In genomic region chr19:17553256-17553655, GRCh38 we compare ENCODE assay signal across 9 cellular contexts. TPM values are rescaled to one million over a fixed set of nuclear protein-coding genes. Genes with fewer than 3 reads are reported as not detected.
A peak's percentile ranks its signal among the peaks of the same experiment; 100 is the strongest.
DNase-seq lines count a peak whose midpoint lies in the region; ATAC-seq and TF ChIP-seq lines count a peak whose summit lies in the region.
"Had no signal": no experiment of that assay in that cellular context is flagged by ENCODE, and none has a peak within 500 bp of the region (broad histone marks: within the 10 kb centered on the region; RNA-seq: fewer than 3 reads in every experiment).

No MANE protein-coding gene starts in this region.

- H3K4me3 ChIP-seq in BE2C (ENCODE audit: low read depth, low read length) (no peak overlapping the region), body of pancreas (no peak overlapping the region), lower leg skin (ENCODE audit: low read depth, poor library complexity, severe bottlenecking) (no peak overlapping the region)
- H3K4me3 ChIP-seq: GM12878 had no signal

- WGBS in body of pancreas, 2 donors: 56 to 57% methylated on average over 7 of the region's 7 CpGs
- 8 to 13% methylated on average over 7 of the region's 7 CpGs for WGBS in lower leg skin, 2 donors

- no peaks in the 10 kb centered on the region for H3K27me3 Mint-ChIP-seq in effector memory CD8-positive, alpha-beta T cell
- H3K27me3 Mint-ChIP-seq in activated T-cell treated with anti-CD3 and anti-CD28 coated beads, Interleukin-2, amount 50 U/mL, for 24 hours: no peaks in the 10 kb centered on the region

- peak overlapping the region in 2 of 4 donors; percentile 1 to 17 for H3K27ac ChIP-seq in body of pancreas

- TF ChIP-seq CTCF in BE2C (IDR thresholded peaks at IDR 0.05; ENCODE audit: low read depth, low read length) (no peak), body of pancreas (IDR thresholded peaks at IDR 0.05) (no peak), lower leg skin (IDR thresholded peaks at IDR 0.05) (no peak)

- H3K9me3 Mint-ChIP-seq in effector memory CD8-positive, alpha-beta T cell: no peaks in the 10 kb centered on the region
- H3K9me3 Mint-ChIP-seq in activated T-cell treated with anti-CD3 and anti-CD28 coated beads, Interleukin-2, amount 50 U/mL, for 24 hours: no peaks in the 10 kb centered on the region

- no peak overlapping the region for H3K4me3 Mint-ChIP-seq in effector memory CD8-positive, alpha-beta T cell
- H3K4me3 Mint-ChIP-seq in activated T-cell treated with anti-CD3 and anti-CD28 coated beads, Interleukin-2, amount 50 U/mL, for 24 hours: no peak overlapping the region

- intact Hi-C loops in body of pancreas (cut with DNase I): no loop called here
- intact Hi-C loops in lower leg skin (cut with DNase I; ENCODE audit: low total_unique reads): no loop called here

- DNase-seq in BE2C (peak; percentile 54), NCI-H1092 treated with DMSO at 0.1 percent for 48 hours (lab: John Stamatoyannopoulos, UW) (peak; percentile 70), body of pancreas (peak in 3 of 4 donors; percentile 38 to 57 (median 48)), lower leg skin (ENCODE audit: low spot score in 2 of 2) (peak; percentile 86 to 93), NAMALWA (ENCODE audit: low spot score) (no peak)
- DNase-seq in effector memory CD8-positive, alpha-beta T cell: no peak
- no peak for DNase-seq in activated T-cell treated with anti-CD3 and anti-CD28 coated beads, Interleukin-2, amount 50 U/mL, for 24 hours

- H3K36me3 ChIP-seq in BE2C: no peaks in the 10 kb centered on the region; the same call in 1 of the 2 replicates
- H3K36me3 ChIP-seq in body of pancreas (replicated peaks in 1 of 2; ENCODE audit: insufficient read depth in 1 of 2, low read depth in 2 of 2): no peaks in the 10 kb centered on the region

- peak overlapping the region in 1 of 2 donors; percentile 58 for H3K27ac Mint-ChIP-seq in effector memory CD8-positive, alpha-beta T cell
- no peak overlapping the region for H3K27ac Mint-ChIP-seq in activated T-cell treated with anti-CD3 and anti-CD28 coated beads, Interleukin-2, amount 50 U/mL, for 24 hours

- no peak for ATAC-seq in body of pancreas
- ATAC-seq in effector memory CD8-positive, alpha-beta T cell (replicated peaks): no peak
- no peak for ATAC-seq in GM18505 (IDR thresholded peaks at IDR 0.05; ENCODE audit: unreplicated experiment)
- ATAC-seq: GM12878 had no signal

- TF ChIP-seq POLR2A in body of pancreas (IDR thresholded peaks at IDR 0.05): no peak
- no peak for TF ChIP-seq POLR2A in lower leg skin (IDR thresholded peaks at IDR 0.05)
- no peak for TF ChIP-seq POLR2A in GM18505 (IDR thresholded peaks at IDR 0.05; ENCODE audit: borderline replicate concordance, extremely low read depth, insufficient read depth, insufficient read length)

- H3K9me3 ChIP-seq in BE2C (no peaks in the 10 kb centered on the region), body of pancreas (no peaks in the 10 kb centered on the region)

- H3K4me1 Mint-ChIP-seq in effector memory CD8-positive, alpha-beta T cell (ENCODE audit: low read depth in 2 of 2): peaks cover 8 to 14% of the 10 kb centered on the region in 2 donors
- peaks cover 13% of the 10 kb centered on the region for H3K4me1 Mint-ChIP-seq in activated T-cell treated with anti-CD3 and anti-CD28 coated beads, Interleukin-2, amount 50 U/mL, for 24 hours (ENCODE audit: low read depth)

- H3K4me1 ChIP-seq in BE2C: no peaks in the 10 kb centered on the region
- H3K4me1 ChIP-seq in body of pancreas: peaks cover 16% of the 10 kb centered on the region

- H3K27me3 ChIP-seq in BE2C: no peaks in the 10 kb centered on the region
- no peaks in the 10 kb centered on the region for H3K27me3 ChIP-seq in body of pancreas

- peaks cover 8% of the 10 kb centered on the region for H3K36me3 Mint-ChIP-seq in effector memory CD8-positive, alpha-beta T cell (ENCODE audit: insufficient read depth)
- H3K36me3 Mint-ChIP-seq in activated T-cell treated with anti-CD3 and anti-CD28 coated beads, Interleukin-2, amount 50 U/mL, for 24 hours (ENCODE audit: low read depth): peaks cover 16% of the 10 kb centered on the region

RNA-seq across cellular contexts. Expression of gene COLGALT1, which starts 2.2 kb away (rescaled TPM):
- polyA plus RNA-seq in BE2C (2012; ENCODE audit: insufficient read depth, insufficient read length, low read depth): 86.8 TPM
- total RNA-seq in body of pancreas: 10 to 100 TPM; 38.9 to 41.5 TPM
- total RNA-seq in lower leg skin: 10 to 100 TPM; 46.8 to 59.3 (median 53.3) TPM

RNA-seq across cellular contexts. Expression of gene PGLS, which starts 41.8 kb away (rescaled TPM):
- polyA plus RNA-seq in BE2C (2012; ENCODE audit: insufficient read depth, insufficient read length, low read depth): 9.4 TPM
- total RNA-seq in body of pancreas (10 to 100 TPM; 64.9 to 82.7 TPM), lower leg skin (100 to 1,000 TPM; 107 to 130 (median 117) TPM)

Comparison
In these comparisons a context has a peak if more than half of its experiments do, and no peak if none do; other contexts are left out.
1. DNase-seq: peak in BE2C (single experiment), NCI-H1092 treated with DMSO at 0.1 percent for 48 hours (single experiment), body of pancreas (3 of 4) and lower leg skin (2 of 2); none in effector memory CD8-positive, alpha-beta T cell (0 of 3), NAMALWA (single experiment) and activated T-cell treated with anti-CD3 and anti-CD28 coated beads, Interleukin-2, amount 50 U/mL, for 24 hours (single experiment).